ENCODE assay signal across 12 cellular contexts in the genomic region with DNA sequence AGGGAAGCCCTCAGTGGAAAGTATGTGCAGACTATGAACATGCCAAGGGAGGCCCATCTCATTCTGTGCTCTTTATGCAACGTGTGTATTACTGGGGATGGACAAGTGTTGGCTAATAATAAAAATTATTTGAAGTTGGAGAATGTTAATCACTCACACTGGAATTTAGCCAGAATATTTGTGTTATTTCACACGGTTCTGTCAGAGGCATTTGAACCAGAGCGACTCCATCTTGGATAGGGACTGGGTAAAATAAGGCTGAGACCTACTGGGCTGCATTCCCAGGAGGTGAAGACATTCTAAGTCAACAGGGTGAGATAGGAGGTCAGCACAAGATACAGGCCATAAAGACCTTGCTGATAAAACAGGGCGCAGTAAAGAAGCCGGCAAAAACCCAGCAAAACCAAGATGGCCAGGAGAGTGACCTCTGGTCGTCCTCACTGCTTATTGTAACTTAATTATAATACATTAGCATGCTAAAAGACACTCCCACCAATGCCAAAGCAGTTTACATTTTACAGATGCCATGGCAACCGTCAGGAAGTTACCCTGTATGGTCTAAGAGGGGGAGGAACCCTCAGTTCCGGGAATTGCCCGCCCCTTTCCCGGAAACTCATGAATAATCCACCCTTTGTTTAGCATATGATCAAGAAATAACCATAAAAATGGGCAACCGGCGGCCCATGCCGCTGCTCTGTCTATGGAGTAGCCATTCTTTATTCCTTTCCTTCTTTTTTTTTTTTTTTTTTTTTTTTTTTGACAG. TPM values are rescaled to one million over a fixed set of nuclear protein-coding genes. Genes with fewer than 3 reads are reported as not detected.
DNase-seq lines count a peak whose midpoint lies in the region; ATAC-seq, FAIRE-seq and TF ChIP-seq lines count a peak whose summit lies in the region.
"Had no signal": no experiment of that assay in that cellular context is flagged by ENCODE, and none has a peak within 500 bp of the region (broad histone marks: within the 10 kb centered on the region; RNA-seq: fewer than 3 reads in every experiment).

No MANE protein-coding gene starts in this region.

- no peak for FAIRE-seq in RCC 7860 (lab: Jason Lieb, UNC)
- FAIRE-seq: bronchial epithelial cell, GM19239 had no signal

- peaks cover under 1% of the 10 kb centered on the region for H3K9me3 Mint-ChIP-seq in activated CD4-positive, alpha-beta T cell treated with anti-CD3 and anti-CD28 coated beads for 36 hours (ENCODE audit: low read depth)
- no peaks in the 10 kb centered on the region for H3K9me3 Mint-ChIP-seq in activated CD4-positive, alpha-beta T cell treated with anti-CD3 and anti-CD28 coated beads, Interleukin-2, amount 10 ng/mL, durations not matched to agents 24 days and 14 days

- peaks cover 26% of the 10 kb centered on the region for H3K27me3 Mint-ChIP-seq in activated CD4-positive, alpha-beta T cell treated with anti-CD3 and anti-CD28 coated beads for 36 hours
- H3K27me3 Mint-ChIP-seq in activated CD4-positive, alpha-beta T cell treated with anti-CD3 and anti-CD28 coated beads, Interleukin-2, amount 10 ng/mL, durations not matched to agents 24 days and 14 days: peaks cover 42% of the 10 kb centered on the region

- POLR2A ChIA-PET in activated CD4-positive, alpha-beta T cell treated with anti-CD3 and anti-CD28 coated beads for 36 hours (lab: Charles Lee): interaction anchor here (0.7 kb wide), 1 partner anchor 216 kb away, joined by 3 read pairs; no protein-coding TSS in a partner anchor

- H3K4me3 Mint-ChIP-seq in activated CD4-positive, alpha-beta T cell treated with anti-CD3 and anti-CD28 coated beads for 36 hours: no peak overlapping the region
- H3K4me3 Mint-ChIP-seq in activated CD4-positive, alpha-beta T cell treated with anti-CD3 and anti-CD28 coated beads, Interleukin-2, amount 10 ng/mL, durations not matched to agents 24 days and 14 days: no peak overlapping the region

- no peak for ATAC-seq in activated CD4-positive, alpha-beta T cell treated with anti-CD3 and anti-CD28 coated beads for 36 hours

- H3K4me3 ChIP-seq in fibroblast of pulmonary artery (replicated peaks; ENCODE audit: low read depth, low read length): no peak overlapping the region

- H3K27ac Mint-ChIP-seq in activated CD4-positive, alpha-beta T cell treated with anti-CD3 and anti-CD28 coated beads for 36 hours: no peak overlapping the region
- no peak overlapping the region for H3K27ac Mint-ChIP-seq in activated CD4-positive, alpha-beta T cell treated with anti-CD3 and anti-CD28 coated beads, Interleukin-2, amount 10 ng/mL, durations not matched to agents 24 days and 14 days

- intact Hi-C loops in activated CD4-positive, alpha-beta T cell treated with anti-CD3 and anti-CD28 coated beads for 36 hours (cut with DNase I, micrococcal nuclease): loop anchor here in 1 of 2 experiments (5.0 kb wide), 1 partner anchor 485 kb away; a partner anchor contains a TSS
- intact Hi-C loops in activated CD4-positive, alpha-beta T cell treated with anti-CD3 and anti-CD28 coated beads, Interleukin-2, amount 10 ng/mL, durations not matched to agents 24 days and 14 days (cut with micrococcal nuclease): loop anchor here (5.0 kb wide), 1 partner anchor 245 kb away; a partner anchor contains a TSS

- CTCF ChIA-PET in activated CD4-positive, alpha-beta T cell treated with anti-CD3 and anti-CD28 coated beads for 36 hours (lab: Charles Lee): no interaction called here

- TF ChIP-seq CTCF in fibroblast of pulmonary artery (IDR thresholded peaks at IDR 0.05; ENCODE audit: low read length, missing control alignments): no peak

- DNase-seq in activated CD4-positive, alpha-beta T cell treated with anti-CD3 and anti-CD28 coated beads for 36 hours: peak; percentile 66
- DNase-seq in activated CD4-positive, alpha-beta T cell treated with anti-CD3 and anti-CD28 coated beads, Interleukin-2, amount 50 U/mL, for 1 hour: no peak
- peak; percentile 77 for DNase-seq in activated CD4-positive, alpha-beta T cell treated with anti-CD3 and anti-CD28 coated beads, Interleukin-2, amount 10 ng/mL, durations not matched to agents 24 days and 14 days
- DNase-seq in fibroblast of pulmonary artery (ENCODE audit: low read depth) (peak; percentile 52), RCC 7860 (ENCODE audit: low spot score) (no peak), LoVo (ENCODE audit: low spot score) (no peak), GF-D8 (lab: John Stamatoyannopoulos, UW) (no peak)
- peak; percentile 58 for DNase-seq in stimulated activated CD8-positive, alpha-beta memory T cell treated with anti-CD3 and anti-CD28 coated beads, Interleukin-4, amount 100 ng/mL, for 48 hours
- DNase-seq: foreskin fibroblast, NCI-H2029 had no signal

- H3K4me1 Mint-ChIP-seq in activated CD4-positive, alpha-beta T cell treated with anti-CD3 and anti-CD28 coated beads for 36 hours: peaks cover 20% of the 10 kb centered on the region
- peaks cover 24% of the 10 kb centered on the region for H3K4me1 Mint-ChIP-seq in activated CD4-positive, alpha-beta T cell treated with anti-CD3 and anti-CD28 coated beads, Interleukin-2, amount 10 ng/mL, durations not matched to agents 24 days and 14 days

- H3K36me3 Mint-ChIP-seq in activated CD4-positive, alpha-beta T cell treated with anti-CD3 and anti-CD28 coated beads for 36 hours (ENCODE audit: low read depth): peaks cover 4% of the 10 kb centered on the region
- H3K36me3 Mint-ChIP-seq in activated CD4-positive, alpha-beta T cell treated with anti-CD3 and anti-CD28 coated beads, Interleukin-2, amount 10 ng/mL, durations not matched to agents 24 days and 14 days (ENCODE audit: low read depth): no peaks in the 10 kb centered on the region

RNA-seq across cellular contexts. Expression of a gene that starts 2.6 kb away (rescaled TPM):
- total RNA-seq in activated CD4-positive, alpha-beta T cell treated with anti-CD3 and anti-CD28 coated beads for 36 hours: 1 to 10 TPM; 1.1 to 1.3 TPM
- total RNA-seq in activated CD4-positive, alpha-beta T cell treated with anti-CD3 and anti-CD28 coated beads, Interleukin-2, amount 10 ng/mL, durations not matched to agents 24 days and 14 days: 0.75 and 1.1 TPM in 2 replicates

Comparison
In these comparisons a context has a peak if more than half of its experiments do, and no peak if none do; other contexts are left out.
1. DNase-seq: peak in activated CD4-positive, alpha-beta T cell treated with anti-CD3 and anti-CD28 coated beads for 36 hours (single experiment), activated CD4-positive, alpha-beta T cell treated with anti-CD3 and anti-CD28 coated beads, Interleukin-2, amount 10 ng/mL, durations not matched to agents 24 days and 14 days (single experiment), fibroblast of pulmonary artery (single experiment) and stimulated activated CD8-positive, alpha-beta memory T cell treated with anti-CD3 and anti-CD28 coated beads, Interleukin-4, amount 100 ng/mL, for 48 hours (single experiment); none in activated CD4-positive, alpha-beta T cell treated with anti-CD3 and anti-CD28 coated beads, Interleukin-2, amount 50 U/mL, for 1 hour (single experiment), RCC 7860 (single experiment), LoVo (single experiment) and GF-D8 (single experiment).